In genomic region chr12:114836609-114837008, GRCh38 we compare ENCODE assay signal across 25 cellular contexts.
"Had no signal": no experiment of that assay in that cellular context is flagged by ENCODE, and none has a peak within 500 bp of the region (broad histone marks: within the 10 kb centered on the region; RNA-seq: fewer than 3 reads in every experiment).

No MANE protein-coding gene starts in this region.

- FAIRE-seq: colon, endothelial cell of umbilical vein, frontal cortex, islet of Langerhans, keratinocyte had no signal

- ATAC-seq: foreskin keratinocyte, gastroesophageal sphincter, heart left ventricle, left cardiac atrium, left lung, left ventricle myocardium superior, lower lobe of right lung, mucosa of descending colon had no signal

- H3K27ac ChIP-seq: coronary artery, dorsolateral prefrontal cortex, esophagus muscularis mucosa, foreskin keratinocyte, gastroesophageal sphincter, heart left ventricle, hepatocyte, left lung, lower lobe of right lung had no signal

- H3K27ac Mint-ChIP-seq: immature natural killer cell, mesothelial cell of epicardium, naive B cell had no signal

- H3K4me1 ChIP-seq: esophagus muscularis mucosa, gastroesophageal sphincter, heart left ventricle, left lung, lower lobe of right lung had no signal

- H3K36me3 Mint-ChIP-seq: immature natural killer cell, naive B cell had no signal

- H3K9me3 Mint-ChIP-seq: mesothelial cell of epicardium had no signal

- DNase-seq: dermis blood vessel endothelial cell; dorsolateral prefrontal cortex; effector CD4-positive, alpha-beta T cell; effector memory CD4-positive, alpha-beta T cell; foreskin keratinocyte; heart left ventricle; hypothalamus; immature natural killer cell; left cardiac atrium; left lung; left ventricle myocardium superior; lower lobe of right lung; mesenchymal stem cell; mucosa of descending colon; naive B cell had no signal

- H3K27me3 ChIP-seq: esophagus muscularis mucosa, foreskin keratinocyte, gastroesophageal sphincter, heart left ventricle, hepatocyte, left lung had no signal

- H3K79me2 ChIP-seq: hepatocyte had no signal

- H3K4me3 ChIP-seq: coronary artery, dorsolateral prefrontal cortex, esophagus muscularis mucosa, gastroesophageal sphincter, heart left ventricle, hepatocyte, left lung, lower lobe of right lung, mucosa of descending colon had no signal

- H3K27me3 Mint-ChIP-seq: naive B cell had no signal

- H3K36me3 ChIP-seq: esophagus muscularis mucosa, gastroesophageal sphincter, heart left ventricle, left lung, lower lobe of right lung had no signal

- H3K4me2 ChIP-seq: hepatocyte had no signal

- H3K4me3 Mint-ChIP-seq: immature natural killer cell, mesothelial cell of epicardium, naive B cell had no signal

- H2AFZ ChIP-seq: hepatocyte had no signal

- H3K4me1 Mint-ChIP-seq: immature natural killer cell, naive B cell had no signal
